25 cellular contexts compared by ENCODE assay signal in genomic region chr20:21519136-21519584, GRCh38. TPM values are rescaled to one million over a fixed set of nuclear protein-coding genes. Genes with fewer than 3 reads are reported as not detected.
DNase-seq lines count a peak whose midpoint lies in the region; ATAC-seq, FAIRE-seq and TF ChIP-seq lines count a peak whose summit lies in the region.
"Had no signal": no experiment of that assay in that cellular context is flagged by ENCODE, and none has a peak within 500 bp of the region (broad histone marks: within the 10 kb centered on the region; RNA-seq: fewer than 3 reads in every experiment).

No MANE protein-coding gene starts in this region.

- H3K9me3 Mint-ChIP-seq in activated T-cell treated with anti-CD3 and anti-CD28 coated beads, Interleukin-2, amount 50 U/mL, for 72 hours: no peaks in the 10 kb centered on the region
- H3K9me3 Mint-ChIP-seq in activated T-cell treated with anti-CD3 and anti-CD28 coated beads, Interleukin-2, amount 50 U/mL, for 4 hours: no peaks in the 10 kb centered on the region
- H3K9me3 Mint-ChIP-seq: activated CD4-positive, alpha-beta T cell treated with anti-CD3 and anti-CD28 coated beads, Interleukin-2, amount 10 ng/mL, durations not matched to agents 7 days and 5 days; activated naive CD8-positive, alpha-beta T cell treated with anti-CD3 and anti-CD28 coated beads, Interleukin-2, amount 50 U/mL, for 24 hours; T-cell had no signal

- no peak for ATAC-seq in activated T-cell treated with anti-CD3 and anti-CD28 coated beads, Interleukin-2, amount 50 U/mL, for 72 hours (replicated peaks in 1 of 2)
- no peak for ATAC-seq in activated T-cell treated with anti-CD3 and anti-CD28 coated beads, Interleukin-2, amount 50 U/mL, for 4 hours
- no peak for ATAC-seq in HG03135 (IDR thresholded peaks at IDR 0.05; ENCODE audit: unreplicated experiment)
- ATAC-seq: activated naive CD8-positive, alpha-beta T cell treated with anti-CD3 and anti-CD28 coated beads, Interleukin-2, amount 50 U/mL, for 24 hours; body of pancreas; heart right ventricle; left cardiac atrium; T-cell had no signal

- no peak overlapping the region for H3K4me3 ChIP-seq in bronchial epithelial cell (ENCODE audit: low read depth, low read length)
- H3K4me3 ChIP-seq: body of pancreas, GM23248, heart right ventricle, skin epidermis, upper lobe of right lung had no signal

- H3K36me3 ChIP-seq in bronchial epithelial cell (ENCODE audit: control insufficient read depth, insufficient read depth, low read length): no peaks in the 10 kb centered on the region
- H3K36me3 ChIP-seq: heart right ventricle, upper lobe of right lung had no signal

- H3K27me3 ChIP-seq in bronchial epithelial cell (ENCODE audit: control insufficient read depth, insufficient read depth, low read length): peaks cover 81% of the 10 kb centered on the region

- peak; percentile 82 for FAIRE-seq in bronchial epithelial cell (lab: Jason Lieb, UNC)
- FAIRE-seq: RCC 7860 had no signal

- peaks cover 76% of the 10 kb centered on the region for H3K27me3 Mint-ChIP-seq in activated T-cell treated with anti-CD3 and anti-CD28 coated beads, Interleukin-2, amount 50 U/mL, for 72 hours (ENCODE audit: low read depth)
- peaks cover 83% of the 10 kb centered on the region for H3K27me3 Mint-ChIP-seq in activated T-cell treated with anti-CD3 and anti-CD28 coated beads, Interleukin-2, amount 50 U/mL, for 4 hours (ENCODE audit: low read depth)

- no peak for DNase-seq in activated T-cell treated with anti-CD3 and anti-CD28 coated beads, Interleukin-2, amount 50 U/mL, for 72 hours
- no peak for DNase-seq in activated T-cell treated with anti-CD3 and anti-CD28 coated beads, Interleukin-2, amount 50 U/mL, for 4 hours
- DNase-seq in NCI-H1105 treated with DMSO at 0.1 percent for 48 hours (lab: John Stamatoyannopoulos, UW): peak; percentile 81
- DNase-seq in bronchial epithelial cell (ENCODE audit: low read depth): no peak
- peak; percentile 28 for DNase-seq in retina
- DNase-seq in NCI-H774 (lab: John Stamatoyannopoulos, UW): no peak
- no peak for DNase-seq in stimulated activated CD4-positive, alpha-beta T cell treated with anti-CD3 and anti-CD28 coated beads, Interleukin-1b, Interleukin-23, amount 100 ng/mL, for 48 hours
- DNase-seq: activated CD4-positive, alpha-beta T cell treated with anti-CD3 and anti-CD28 coated beads, Interleukin-2, amount 10 ng/mL, durations not matched to agents 7 days and 5 days; activated naive CD8-positive, alpha-beta T cell treated with anti-CD3 and anti-CD28 coated beads, Interleukin-2, amount 50 U/mL, for 24 hours; body of pancreas; CD4-positive, alpha-beta memory T cell; GF-D8; GM23248; heart right ventricle; left cardiac atrium; NCI-H187 treated with DMSO at 0.1 percent for 48 hours; NCI-H446; T-cell had no signal

- H3K4me3 Mint-ChIP-seq in activated T-cell treated with anti-CD3 and anti-CD28 coated beads, Interleukin-2, amount 50 U/mL, for 72 hours: no peak overlapping the region
- no peak overlapping the region for H3K4me3 Mint-ChIP-seq in activated T-cell treated with anti-CD3 and anti-CD28 coated beads, Interleukin-2, amount 50 U/mL, for 4 hours
- H3K4me3 Mint-ChIP-seq: activated CD4-positive, alpha-beta T cell treated with anti-CD3 and anti-CD28 coated beads, Interleukin-2, amount 10 ng/mL, durations not matched to agents 7 days and 5 days; activated naive CD8-positive, alpha-beta T cell treated with anti-CD3 and anti-CD28 coated beads, Interleukin-2, amount 50 U/mL, for 24 hours had no signal

- peaks cover 0 to 6% of the 10 kb centered on the region in 2 donors for H3K36me3 Mint-ChIP-seq in activated T-cell treated with anti-CD3 and anti-CD28 coated beads, Interleukin-2, amount 50 U/mL, for 72 hours (ENCODE audit: insufficient read depth in 2 of 2)
- H3K36me3 Mint-ChIP-seq in activated T-cell treated with anti-CD3 and anti-CD28 coated beads, Interleukin-2, amount 50 U/mL, for 4 hours (ENCODE audit: insufficient read depth): peaks cover 1% of the 10 kb centered on the region
- H3K36me3 Mint-ChIP-seq: CD4-positive, alpha-beta memory T cell; T-cell had no signal

- peak overlapping the region; percentile 31 for H3K27ac Mint-ChIP-seq in activated T-cell treated with anti-CD3 and anti-CD28 coated beads, Interleukin-2, amount 50 U/mL, for 72 hours
- H3K27ac Mint-ChIP-seq: activated CD4-positive, alpha-beta T cell treated with anti-CD3 and anti-CD28 coated beads, Interleukin-2, amount 10 ng/mL, durations not matched to agents 7 days and 5 days; activated naive CD8-positive, alpha-beta T cell treated with anti-CD3 and anti-CD28 coated beads, Interleukin-2, amount 50 U/mL, for 24 hours; T-cell had no signal

- H3K4me1 Mint-ChIP-seq in activated T-cell treated with anti-CD3 and anti-CD28 coated beads, Interleukin-2, amount 50 U/mL, for 72 hours (ENCODE audit: low read depth): peaks cover 44% of the 10 kb centered on the region
- H3K4me1 Mint-ChIP-seq in activated T-cell treated with anti-CD3 and anti-CD28 coated beads, Interleukin-2, amount 50 U/mL, for 4 hours (ENCODE audit: low read depth): peaks cover 42% of the 10 kb centered on the region

- TF ChIP-seq CTCF in bronchial epithelial cell (IDR thresholded peaks at IDR 0.05; ENCODE audit: insufficient read depth, low read length, severe bottlenecking): no peak

RNA-seq across cellular contexts. Expression of gene NKX2-2, which starts 5.3 kb away (rescaled TPM):
- not detected for total RNA-seq in activated T-cell treated with anti-CD3 and anti-CD28 coated beads, Interleukin-2, amount 50 U/mL, for 72 hours
- total RNA-seq in activated T-cell treated with anti-CD3 and anti-CD28 coated beads, Interleukin-2, amount 50 U/mL, for 4 hours: not detected
- total RNA-seq in bronchial epithelial cell: not detected in 2 replicates
- total RNA-seq: activated CD4-positive, alpha-beta T cell treated with anti-CD3 and anti-CD28 coated beads, Interleukin-2, amount 10 ng/mL, durations not matched to agents 7 days and 5 days; CD4-positive, alpha-beta memory T cell; GM23248; heart right ventricle; left cardiac atrium; myocyte; pulmonary artery endothelial cell; subcutaneous adipose tissue; T-cell; upper lobe of right lung had no signal

Comparison
In these comparisons a context has a peak if more than half of its experiments do, and no peak if none do; other contexts are left out.
1. DNase-seq: peak in NCI-H1105 treated with DMSO at 0.1 percent for 48 hours (single experiment) and retina (single experiment); none in activated T-cell treated with anti-CD3 and anti-CD28 coated beads, Interleukin-2, amount 50 U/mL, for 72 hours (0 of 2), activated T-cell treated with anti-CD3 and anti-CD28 coated beads, Interleukin-2, amount 50 U/mL, for 4 hours (single experiment), bronchial epithelial cell (single experiment), NCI-H774 (single experiment) and stimulated activated CD4-positive, alpha-beta T cell treated with anti-CD3 and anti-CD28 coated beads, Interleukin-1b, Interleukin-23, amount 100 ng/mL, for 48 hours (single experiment).